2 cellular contexts compared by ENCODE assay signal in the genomic region with DNA sequence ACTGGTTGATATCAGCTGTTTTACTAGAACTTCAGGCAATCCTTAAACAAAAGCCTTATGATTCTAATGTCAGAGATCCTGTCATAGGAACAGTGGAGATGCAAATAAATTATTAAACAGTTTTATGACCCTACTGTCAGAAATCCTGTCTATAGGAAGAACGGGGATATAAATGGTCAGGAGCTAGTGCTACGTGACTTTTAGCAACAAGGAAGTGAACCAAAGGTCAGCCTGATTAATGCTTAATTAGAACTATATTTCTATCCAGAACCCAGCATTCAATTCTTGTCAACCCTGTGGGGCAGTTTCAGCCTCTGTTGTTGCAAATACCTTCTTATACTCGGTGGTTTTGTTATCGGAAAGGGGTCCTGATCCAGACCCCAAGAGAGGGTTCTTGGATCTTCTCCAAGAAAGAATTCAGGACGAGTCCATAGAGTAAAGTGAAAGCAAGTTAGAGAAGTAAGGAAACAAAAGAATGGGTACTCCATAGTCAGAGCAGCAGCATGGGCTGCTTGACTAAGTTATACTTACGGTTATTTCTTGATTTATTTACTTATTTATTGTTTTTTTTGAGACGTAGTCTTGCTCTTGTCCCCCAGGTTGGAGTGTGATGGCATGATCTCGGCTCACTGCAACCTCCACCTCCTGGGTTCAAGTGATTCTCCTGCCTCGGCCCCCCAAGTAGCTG.
A peak's percentile ranks its signal among the peaks of the same experiment; 100 is the strongest.
TF ChIP-seq lines count a peak whose summit lies in the region.

No MANE protein-coding gene starts in this region.

TF ChIP-seq in liver, 16 proteins besides CTCF, POLR2A, EP300 and RAD21:
- no peak for TF ChIP-seq ZBTB33 (IDR thresholded peaks at IDR 0.05)
- no peak for TF ChIP-seq MAX (IDR thresholded peaks at IDR 0.05)
- no peak for TF ChIP-seq HNF4G (IDR thresholded peaks at IDR 0.05)
- TF ChIP-seq, protein P1, sequence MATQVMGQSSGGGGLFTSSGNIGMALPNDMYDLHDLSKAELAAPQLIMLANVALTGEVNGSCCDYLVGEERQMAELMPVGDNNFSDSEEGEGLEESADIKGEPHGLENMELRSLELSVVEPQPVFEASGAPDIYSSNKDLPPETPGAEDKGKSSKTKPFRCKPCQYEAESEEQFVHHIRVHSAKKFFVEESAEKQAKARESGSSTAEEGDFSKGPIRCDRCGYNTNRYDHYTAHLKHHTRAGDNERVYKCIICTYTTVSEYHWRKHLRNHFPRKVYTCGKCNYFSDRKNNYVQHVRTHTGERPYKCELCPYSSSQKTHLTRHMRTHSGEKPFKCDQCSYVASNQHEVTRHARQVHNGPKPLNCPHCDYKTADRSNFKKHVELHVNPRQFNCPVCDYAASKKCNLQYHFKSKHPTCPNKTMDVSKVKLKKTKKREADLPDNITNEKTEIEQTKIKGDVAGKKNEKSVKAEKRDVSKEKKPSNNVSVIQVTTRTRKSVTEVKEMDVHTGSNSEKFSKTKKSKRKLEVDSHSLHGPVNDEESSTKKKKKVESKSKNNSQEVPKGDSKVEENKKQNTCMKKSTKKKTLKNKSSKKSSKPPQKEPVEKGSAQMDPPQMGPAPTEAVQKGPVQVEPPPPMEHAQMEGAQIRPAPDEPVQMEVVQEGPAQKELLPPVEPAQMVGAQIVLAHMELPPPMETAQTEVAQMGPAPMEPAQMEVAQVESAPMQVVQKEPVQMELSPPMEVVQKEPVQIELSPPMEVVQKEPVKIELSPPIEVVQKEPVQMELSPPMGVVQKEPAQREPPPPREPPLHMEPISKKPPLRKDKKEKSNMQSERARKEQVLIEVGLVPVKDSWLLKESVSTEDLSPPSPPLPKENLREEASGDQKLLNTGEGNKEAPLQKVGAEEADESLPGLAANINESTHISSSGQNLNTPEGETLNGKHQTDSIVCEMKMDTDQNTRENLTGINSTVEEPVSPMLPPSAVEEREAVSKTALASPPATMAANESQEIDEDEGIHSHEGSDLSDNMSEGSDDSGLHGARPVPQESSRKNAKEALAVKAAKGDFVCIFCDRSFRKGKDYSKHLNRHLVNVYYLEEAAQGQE (IDR thresholded peaks at IDR 0.05) = peak; percentile 33
- TF ChIP-seq ATF3 (IDR thresholded peaks at IDR 0.05) = no peak
- TF ChIP-seq YY1 (IDR thresholded peaks at IDR 0.05) = peak; percentile 26
- TF ChIP-seq RXRA (IDR thresholded peaks at IDR 0.05) = peak; percentile 13 to 56
TF ChIP-seq in liver: peak in this region for 3.

TF ChIP-seq in HepG2, 621 proteins besides CTCF, POLR2A, EP300 and RAD21:
- no peak for TF ChIP-seq PAX8 (CRISPR knock-in tag; IDR thresholded peaks at IDR 0.05; ENCODE audit: borderline replicate concordance)
- TF ChIP-seq POGZ (CRISPR knock-in tag; IDR thresholded peaks at IDR 0.05) = no peak
- no peak for TF ChIP-seq ATF6 (CRISPR knock-in tag; conservative IDR thresholded peaks at IDR 0.05)
- no peak for TF ChIP-seq MAFG (CRISPR knock-in tag; IDR thresholded peaks at IDR 0.05)
- no peak for TF ChIP-seq ATAD3A (CRISPR knock-in tag; IDR thresholded peaks at IDR 0.05)
- TF ChIP-seq, protein P2, sequence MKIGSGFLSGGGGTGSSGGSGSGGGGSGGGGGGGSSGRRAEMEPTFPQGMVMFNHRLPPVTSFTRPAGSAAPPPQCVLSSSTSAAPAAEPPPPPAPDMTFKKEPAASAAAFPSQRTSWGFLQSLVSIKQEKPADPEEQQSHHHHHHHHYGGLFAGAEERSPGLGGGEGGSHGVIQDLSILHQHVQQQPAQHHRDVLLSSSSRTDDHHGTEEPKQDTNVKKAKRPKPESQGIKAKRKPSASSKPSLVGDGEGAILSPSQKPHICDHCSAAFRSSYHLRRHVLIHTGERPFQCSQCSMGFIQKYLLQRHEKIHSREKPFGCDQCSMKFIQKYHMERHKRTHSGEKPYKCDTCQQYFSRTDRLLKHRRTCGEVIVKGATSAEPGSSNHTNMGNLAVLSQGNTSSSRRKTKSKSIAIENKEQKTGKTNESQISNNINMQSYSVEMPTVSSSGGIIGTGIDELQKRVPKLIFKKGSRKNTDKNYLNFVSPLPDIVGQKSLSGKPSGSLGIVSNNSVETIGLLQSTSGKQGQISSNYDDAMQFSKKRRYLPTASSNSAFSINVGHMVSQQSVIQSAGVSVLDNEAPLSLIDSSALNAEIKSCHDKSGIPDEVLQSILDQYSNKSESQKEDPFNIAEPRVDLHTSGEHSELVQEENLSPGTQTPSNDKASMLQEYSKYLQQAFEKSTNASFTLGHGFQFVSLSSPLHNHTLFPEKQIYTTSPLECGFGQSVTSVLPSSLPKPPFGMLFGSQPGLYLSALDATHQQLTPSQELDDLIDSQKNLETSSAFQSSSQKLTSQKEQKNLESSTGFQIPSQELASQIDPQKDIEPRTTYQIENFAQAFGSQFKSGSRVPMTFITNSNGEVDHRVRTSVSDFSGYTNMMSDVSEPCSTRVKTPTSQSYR (CRISPR knock-in tag; IDR thresholded peaks at IDR 0.05; ENCODE audit: borderline replicate concordance) = no peak
- TF ChIP-seq HMG20B (CRISPR knock-in tag; conservative IDR thresholded peaks at IDR 0.05) = no peak
- no peak for TF ChIP-seq ZSCAN9 (CRISPR knock-in tag; IDR thresholded peaks at IDR 0.05; ENCODE audit: borderline replicate concordance)
- TF ChIP-seq NFIB (CRISPR knock-in tag; IDR thresholded peaks at IDR 0.05; ENCODE audit: borderline replicate concordance) = no peak
- no peak for TF ChIP-seq TEF (CRISPR knock-in tag; IDR thresholded peaks at IDR 0.05)
- no peak for TF ChIP-seq KMT2A (CRISPR knock-in tag; IDR thresholded peaks at IDR 0.05)
- TF ChIP-seq, protein P3, sequence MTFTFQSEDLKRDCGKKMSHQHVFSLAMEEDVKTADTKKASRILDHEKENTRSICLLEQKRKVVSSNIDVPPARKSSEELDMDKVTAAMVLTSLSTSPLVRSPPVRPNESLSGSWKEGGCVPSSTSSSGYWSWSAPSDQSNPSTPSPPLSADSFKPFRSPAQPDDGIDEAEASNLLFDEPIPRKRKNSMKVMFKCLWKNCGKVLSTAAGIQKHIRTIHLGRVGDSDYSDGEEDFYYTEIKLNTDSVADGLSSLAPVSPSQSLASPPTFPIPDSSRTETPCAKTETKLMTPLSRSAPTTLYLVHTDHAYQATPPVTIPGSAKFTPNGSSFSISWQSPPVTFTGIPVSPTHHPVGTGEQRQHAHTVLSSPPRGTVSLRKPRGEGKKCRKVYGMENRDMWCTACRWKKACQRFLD (CRISPR knock-in tag; IDR thresholded peaks at IDR 0.05; ENCODE audit: borderline replicate concordance) = no peak
- no peak for TF ChIP-seq ATRX (CRISPR knock-in tag; IDR thresholded peaks at IDR 0.05; ENCODE audit: borderline replicate concordance)
- TF ChIP-seq ETV6 (CRISPR knock-in tag; conservative IDR thresholded peaks at IDR 0.05) = no peak
- TF ChIP-seq, protein P4, sequence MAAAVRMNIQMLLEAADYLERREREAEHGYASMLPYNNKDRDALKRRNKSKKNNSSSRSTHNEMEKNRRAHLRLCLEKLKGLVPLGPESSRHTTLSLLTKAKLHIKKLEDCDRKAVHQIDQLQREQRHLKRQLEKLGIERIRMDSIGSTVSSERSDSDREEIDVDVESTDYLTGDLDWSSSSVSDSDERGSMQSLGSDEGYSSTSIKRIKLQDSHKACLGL (CRISPR knock-in tag; IDR thresholded peaks at IDR 0.05) = no peak
- TF ChIP-seq ZBTB20 (CRISPR knock-in tag; IDR thresholded peaks at IDR 0.05; ENCODE audit: borderline replicate concordance, low read depth) = no peak
- no peak for TF ChIP-seq SRSF4 (IDR thresholded peaks at IDR 0.05; ENCODE audit: low read depth, low read length, poor library complexity, severe bottlenecking)
- no peak for TF ChIP-seq SIN3A (IDR thresholded peaks at IDR 0.05; ENCODE audit: borderline replicate concordance, low read depth, low read length)
TF ChIP-seq in HepG2: peak in this region for 0.
